ENCODE assay signal across 8 cellular contexts in the genomic region with DNA sequence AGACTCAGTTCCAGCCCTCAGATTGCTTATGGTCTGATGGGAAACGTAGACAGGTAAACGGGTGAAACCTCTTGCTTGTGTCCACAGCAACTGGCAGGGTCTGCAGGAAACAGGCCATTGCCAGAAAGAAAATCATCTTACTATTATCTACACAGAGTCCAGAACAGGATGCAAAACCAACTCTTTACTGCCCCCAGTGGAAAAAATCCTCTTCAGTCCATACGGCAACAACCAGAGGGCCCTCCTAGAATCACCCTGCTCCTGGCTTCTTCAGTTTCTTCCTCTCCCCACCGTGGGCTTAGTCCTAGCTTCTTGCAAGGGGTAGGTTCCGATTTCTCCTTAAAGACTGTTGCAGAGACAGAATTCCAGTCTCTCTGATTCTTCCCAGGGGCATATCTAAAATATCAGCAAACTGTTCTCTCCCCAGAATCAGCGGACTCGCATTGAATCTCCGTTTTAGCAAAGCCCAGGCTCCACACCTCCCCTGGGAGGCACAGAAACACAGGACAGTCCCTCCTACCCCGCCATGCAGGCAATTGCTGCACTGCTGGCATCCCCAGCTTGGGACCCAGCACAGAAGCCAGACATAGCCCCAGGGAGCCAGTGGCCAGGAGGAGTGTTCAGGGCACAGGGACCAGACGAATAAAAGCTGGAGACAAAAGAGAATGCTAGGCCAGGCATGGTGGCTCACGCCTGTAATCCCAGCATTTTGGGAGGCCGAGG. TPM values are rescaled to one million over a fixed set of nuclear protein-coding genes. Genes with fewer than 3 reads are reported as not detected.
DNase-seq lines count a peak whose midpoint lies in the region; ATAC-seq, FAIRE-seq and TF ChIP-seq lines count a peak whose summit lies in the region.

No MANE protein-coding gene starts in this region.

- peak; percentile 59 for TF ChIP-seq RAD21 in HepG2 (CRISPR knock-in tag; IDR thresholded peaks at IDR 0.05)

- no peak overlapping the region for H3K27ac ChIP-seq in A673 (ENCODE audit: low read depth, low read length, poor library complexity, severe bottlenecking)
- H3K27ac ChIP-seq in HepG2 (ENCODE audit: extremely low read length, insufficient read depth, low read length), result no peak overlapping the region

- H3K27ac Mint-ChIP-seq in chondrocyte (ENCODE audit: unreplicated experiment), result no peak overlapping the region

- TF ChIP-seq EP300 in HepG2 (IDR thresholded peaks at IDR 0.05; ENCODE audit: low read depth in 2 of 2, low read length in 2 of 2) (no peak), HepG2 (CRISPR knock-in tag; IDR thresholded peaks at IDR 0.05; ENCODE audit: borderline replicate concordance) (no peak)

- no peak for TF ChIP-seq POLR2A in HepG2 (IDR thresholded peaks at IDR 0.05; ENCODE audit: insufficient read depth in 1 of 2, low read depth in 2 of 2, low read length in 2 of 2)

- H3K4me3 Mint-ChIP-seq in chondrocyte (ENCODE audit: unreplicated experiment), result no peak overlapping the region

- in situ Hi-C loops in HepG2 (cut with HindIII; ENCODE audit: extremely low pct_ligation_motif_present, low pct_unique_long_range_greater_than_20kb), result no loop called here

- WGBS in HepG2 (ENCODE audit: low lambda C conversion rate), result 31% methylated on average over 12 of the region's 12 CpGs

- ATAC-seq in HG02884 (IDR thresholded peaks at IDR 0.05; ENCODE audit: unreplicated experiment), result peak; percentile 87
- peak; percentile 96 for ATAC-seq in HepG2

- POLR2A ChIA-PET in A673 (lab: Charles Lee; ENCODE audit: low non-redundant PET) (no interaction called here), HepG2 (lab: Yijun Ruan, JAX) (interaction anchor here (0.7 to 2.5 kb wide), 2 partner anchors 277 to 302 kb away, joined by 3 to 5 read pairs; a partner anchor contains a TSS)

- H3K9me3 Mint-ChIP-seq in chondrocyte (ENCODE audit: low read depth), result no peaks in the 10 kb centered on the region

- H4K20me1 ChIP-seq in HepG2 (ENCODE audit: insufficient read depth, low read length), result no peaks in the 10 kb centered on the region

- peak; percentile 70 for TF ChIP-seq CTCF in A673 (conservative IDR thresholded peaks at IDR 0.05; ENCODE audit: low read depth, low read length)
- peak; percentile 42; the same call in 1 of the 2 replicates for TF ChIP-seq CTCF in GM12875 (IDR thresholded peaks at IDR 0.05; ENCODE audit: borderline replicate concordance, insufficient read depth, low read depth, low read length)
- peak; percentile 80 for TF ChIP-seq CTCF in chondrocyte (IDR thresholded peaks at IDR 0.05)
- TF ChIP-seq CTCF in HepG2 (CRISPR knock-in tag; IDR thresholded peaks at IDR 0.05), result peak; percentile 71

- no peaks in the 10 kb centered on the region for H3K79me2 ChIP-seq in HepG2 (ENCODE audit: insufficient read depth, low read length)

- peak; percentile 76 for FAIRE-seq in HepG2 (lab: Jason Lieb, UNC)

- intact Hi-C loops in A673 (cut with micrococcal nuclease; ENCODE audit: unreplicated experiment), result no loop called here
- intact Hi-C loops in HepG2 (cut with micrococcal nuclease; ENCODE audit: unreplicated experiment), result loop anchor here (5.0 kb wide), 1 partner anchor 290 kb away; no protein-coding TSS in a partner anchor

- H3K36me3 ChIP-seq in A673 (ENCODE audit: insufficient read depth, low read length, poor library complexity, severe bottlenecking), result no peaks in the 10 kb centered on the region
- no peaks in the 10 kb centered on the region for H3K36me3 ChIP-seq in HepG2 (replicated peaks in 1 of 2; ENCODE audit: control insufficient read depth in 1 of 2, insufficient read depth in 2 of 2, low read length in 2 of 2)

- H3K27me3 ChIP-seq in A673 (replicated peaks; ENCODE audit: insufficient read depth, low read depth, low read length, poor library complexity) (no peaks in the 10 kb centered on the region), HepG2 (ENCODE audit: control insufficient read depth in 1 of 2, insufficient read depth in 2 of 2, low read length in 2 of 2) (no peaks in the 10 kb centered on the region)

- H3K9me3 ChIP-seq in A673 (ENCODE audit: low read depth, low read length, poor library complexity, severe bottlenecking) (no peaks in the 10 kb centered on the region), HepG2 (ENCODE audit: low read length) (no peaks in the 10 kb centered on the region)

- DNase-seq in A673 (ENCODE audit: low spot score) (peak; percentile 78), NCI-H82 treated with DMSO at 0.1 percent for 48 hours (lab: John Stamatoyannopoulos, UW; ENCODE audit: unreplicated experiment) (peak; percentile 18), chondrocyte (ENCODE audit: low spot score) (no peak), HepG2 (ENCODE audit: low spot score) (peak; percentile 73)
- no peak for DNase-seq in stimulated activated CD4-positive, alpha-beta T cell treated with anti-CD3 and anti-CD28 coated beads, Interleukin-4, amount 100 ng/mL, for 1 hour
- no peak for DNase-seq in activated effector memory CD4-positive, alpha-beta T cell treated with anti-CD3 and anti-CD28 coated beads, Interleukin-2, amount 50 U/mL, for 16 hours

- H3K9ac ChIP-seq in HepG2 (ENCODE audit: insufficient read depth, low read depth, low read length), result peak overlapping the region; percentile 40; the same call in 1 of the 2 replicates

- CTCF ChIA-PET in A673 (lab: Charles Lee), result no interaction called here
- CTCF ChIA-PET in HepG2 (lab: Yijun Ruan, JAX; ENCODE audit: low intra/inter-chr PET ratio, low total read pairs), result no interaction called here

- no TSS peak for BruUV-seq in A673 (replicated peaks; lab: Mats Ljungman, UMichigan)
- BruUV-seq in HepG2 (replicated peaks; lab: Mats Ljungman, UMichigan), result no TSS peak

- no peaks in the 10 kb centered on the region for H3K36me3 Mint-ChIP-seq in chondrocyte (ENCODE audit: low read depth)

- H3K4me1 ChIP-seq in A673 (ENCODE audit: insufficient read depth, low read length, poor library complexity, severe bottlenecking) (peaks cover 14% of the 10 kb centered on the region), HepG2 (ENCODE audit: insufficient read depth, low read length) (peaks cover 50% of the 10 kb centered on the region)

- H3K4me3 ChIP-seq in A673 (ENCODE audit: low read depth, low read length, poor library complexity, severe bottlenecking) (no peak overlapping the region), GM12875 (ENCODE audit: low read depth, low read length) (no peak overlapping the region), HepG2 (replicated peaks in 1 of 3; ENCODE audit: insufficient read depth in 1 of 3, low read depth in 2 of 3, low read length in 3 of 3) (peak overlapping the region; percentile 40 to 48 (median 44); a peak in 5 of 6 replicates)

- H3K27me3 Mint-ChIP-seq in chondrocyte (ENCODE audit: low read depth), result no peaks in the 10 kb centered on the region

- H3K4me1 Mint-ChIP-seq in chondrocyte (ENCODE audit: low read depth), result peaks cover 28% of the 10 kb centered on the region

- peak overlapping the region; percentile 71 for H3K4me2 ChIP-seq in HepG2 (ENCODE audit: low read depth, low read length)

- peak overlapping the region; percentile 91 for H2AFZ ChIP-seq in HepG2 (ENCODE audit: low read length)

TF ChIP-seq in HepG2, 621 proteins besides CTCF, POLR2A, EP300 and RAD21 (continues in another document):
- TF ChIP-seq, protein P1, sequence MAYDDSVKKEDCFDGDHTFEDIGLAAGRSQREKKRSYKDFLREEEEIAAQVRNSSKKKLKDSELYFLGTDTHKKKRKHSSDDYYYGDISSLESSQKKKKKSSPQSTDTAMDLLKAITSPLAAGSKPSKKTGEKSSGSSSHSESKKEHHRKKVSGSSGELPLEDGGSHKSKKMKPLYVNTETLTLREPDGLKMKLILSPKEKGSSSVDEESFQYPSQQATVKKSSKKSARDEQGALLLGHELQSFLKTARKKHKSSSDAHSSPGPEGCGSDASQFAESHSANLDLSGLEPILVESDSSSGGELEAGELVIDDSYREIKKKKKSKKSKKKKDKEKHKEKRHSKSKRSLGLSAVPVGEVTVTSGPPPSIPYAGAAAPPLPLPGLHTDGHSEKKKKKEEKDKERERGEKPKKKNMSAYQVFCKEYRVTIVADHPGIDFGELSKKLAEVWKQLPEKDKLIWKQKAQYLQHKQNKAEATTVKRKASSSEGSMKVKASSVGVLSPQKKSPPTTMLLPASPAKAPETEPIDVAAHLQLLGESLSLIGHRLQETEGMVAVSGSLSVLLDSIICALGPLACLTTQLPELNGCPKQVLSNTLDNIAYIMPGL (CRISPR knock-in tag; IDR thresholded peaks at IDR 0.05; ENCODE audit: borderline replicate concordance in 1 of 2, low read depth in 1 of 2), result peak in 1 of 2 experiments; percentile 43; a peak in 1 of 4 replicates

RNA-seq across cellular contexts. Expression of a gene that starts 41.0 kb away (rescaled TPM):
- 15.3 and 15.4 TPM in 2 replicates for total RNA-seq in A673 (2021)
- total RNA-seq in chondrocyte, result 21.8 to 28.1 TPM (median 25.2 TPM) in 3 replicates
- 3.2 and 3.8 TPM in 2 replicates for total RNA-seq in HepG2 (2016; rRNA removed; fragmentation: Illumina TruSeq; extraction: Trizol)
- 1.3 and 2.3 TPM in 2 replicates for total RNA-seq in HepG2 (2016; cell fraction: cytosol; rRNA removed; fragmentation: Illumina TruSeq; extraction: Trizol; ENCODE audit: low read depth)
- 3.0 and 3.3 TPM in 2 replicates for total RNA-seq in HepG2 (2016; cell fraction: insoluble cytoplasmic fraction; rRNA removed; fragmentation: Illumina TruSeq; extraction: Trizol)
- 2.4 and 2.6 TPM in 2 replicates for total RNA-seq in HepG2 (2016; cell fraction: membrane; rRNA removed; fragmentation: Illumina TruSeq; extraction: Trizol)
- 7.0 and 12.0 TPM in 2 replicates for total RNA-seq in HepG2 (2016; cell fraction: nucleus; rRNA removed; fragmentation: Illumina TruSeq; extraction: Trizol)
- polyA plus RNA-seq in HepG2 (2011; rRNA removed), result 3.1 and 3.2 TPM in 2 replicates
- 1.9 and 2.5 TPM in 2 replicates for polyA plus RNA-seq in HepG2 (2011; cell fraction: cytosol; rRNA removed)
- polyA plus RNA-seq in HepG2 (2011; cell fraction: nucleus; rRNA removed), result 5.0 and 7.8 TPM in 2 replicates
- 1.9 and 2.2 TPM in 2 replicates for polyA plus RNA-seq in HepG2 (2012)
- polyA plus RNA-seq in HepG2 (2016; cell fraction: cytosol; fragmentation: Illumina TruSeq; extraction: Trizol; ENCODE audit: low read depth), result 0.23 and 0.25 TPM in 2 replicates
- 2.4 and 2.7 TPM in 2 replicates for polyA plus RNA-seq in HepG2 (2016; cell fraction: insoluble cytoplasmic fraction; fragmentation: Illumina TruSeq; extraction: Trizol; ENCODE audit: low read depth)
- polyA plus RNA-seq in HepG2 (2016; cell fraction: membrane; fragmentation: Illumina TruSeq; extraction: Trizol; ENCODE audit: low read depth), result 0.74 and 0.91 TPM in 2 replicates
- polyA plus RNA-seq in HepG2 (2016; cell fraction: nucleus; fragmentation: Illumina TruSeq; extraction: Trizol; ENCODE audit: insufficient read depth, low read depth), result 2.8 and 3.6 TPM in 2 replicates
- polyA minus RNA-seq in HepG2 (2011; rRNA and poly(A)+ RNA removed; ENCODE audit: low replicate concordance), result 25.0 and 59.0 TPM in 2 replicates
- polyA minus RNA-seq in HepG2 (2011; cell fraction: cytosol; rRNA and poly(A)+ RNA removed), result 4.5 and 7.2 TPM in 2 replicates
- polyA minus RNA-seq in HepG2 (2011; cell fraction: nucleus; rRNA and poly(A)+ RNA removed), result 26.3 and 31.1 TPM in 2 replicates

Comparison
In these comparisons a context has a peak if more than half of its experiments do, and no peak if none do; other contexts are left out.
1. DNase-seq: peak in A673 (single experiment), NCI-H82 treated with DMSO at 0.1 percent for 48 hours (single experiment) and HepG2 (single experiment); none in chondrocyte (single experiment), stimulated activated CD4-positive, alpha-beta T cell treated with anti-CD3 and anti-CD28 coated beads, Interleukin-4, amount 100 ng/mL, for 1 hour (single experiment) and activated effector memory CD4-positive, alpha-beta T cell treated with anti-CD3 and anti-CD28 coated beads, Interleukin-2, amount 50 U/mL, for 16 hours (single experiment).
2. H3K4me3 ChIP-seq: peak in HepG2 (3 of 3); none in A673 (single experiment) and GM12875 (single experiment).
3. Peak in every context shown above with its lines, with median percentiles within 50 percentile points of each other: CTCF ChIP-seq.